23 cellular contexts compared by ENCODE assay signal in the genomic region with DNA sequence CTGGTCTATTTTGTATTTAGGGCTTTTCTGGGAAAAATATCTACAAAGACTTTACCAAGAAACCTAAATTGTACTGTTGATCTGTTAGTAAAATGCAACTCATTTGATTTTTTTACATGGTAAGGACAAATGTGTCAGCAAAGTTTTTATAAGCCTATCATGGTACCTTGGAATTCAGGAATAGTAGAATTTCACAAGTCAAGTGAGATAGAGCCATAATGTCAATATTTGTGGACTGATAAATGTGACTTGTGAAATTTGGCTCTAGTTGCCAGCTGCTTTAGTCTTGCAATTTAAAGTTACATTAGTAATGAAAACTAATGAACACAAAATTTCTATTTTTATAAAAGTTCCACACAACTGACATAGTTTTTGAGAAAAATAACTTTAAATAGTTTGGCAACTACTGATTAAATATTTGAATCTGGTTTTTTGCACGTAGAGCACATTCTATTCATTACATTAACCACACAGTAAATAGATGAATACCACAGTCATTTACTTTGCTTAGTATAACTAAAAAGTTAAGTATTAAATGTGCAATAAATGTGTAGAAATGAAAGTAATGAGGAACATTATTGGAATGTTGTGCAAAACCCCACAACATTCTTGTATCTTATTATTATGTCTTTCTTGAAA. TPM values are rescaled to one million over a fixed set of nuclear protein-coding genes. Genes with fewer than 3 reads are reported as not detected.
DNase-seq lines count a peak whose midpoint lies in the region; ATAC-seq and TF ChIP-seq lines count a peak whose summit lies in the region.
"Had no signal": no experiment of that assay in that cellular context is flagged by ENCODE, and none has a peak within 500 bp of the region (broad histone marks: within the 10 kb centered on the region; RNA-seq: fewer than 3 reads in every experiment).

No MANE protein-coding gene starts in this region.

- peak; percentile 15 for DNase-seq in ELR (ENCODE audit: low read depth)
- DNase-seq in adipocyte (ENCODE audit: low read depth), result peak; percentile 26
- DNase-seq in fibroblast of mammary gland (ENCODE audit: low read depth), result peak; percentile 17
- no peak for DNase-seq in osteocyte (ENCODE audit: extremely low spot score, unreplicated experiment)
- no peak for DNase-seq in right cardiac atrium
- DNase-seq in tibial nerve (ENCODE audit: low spot score in 2 of 2), result no peak
- no peak for DNase-seq in NCI-H345 treated with DMSO at 0.1 percent for 48 hours (lab: John Stamatoyannopoulos, UW; ENCODE audit: unreplicated experiment)
- DNase-seq: activated CD4-positive, alpha-beta T cell treated with anti-CD3 and anti-CD28 coated beads, Interleukin-2, amount 10 ng/mL, durations not matched to agents 7 days and 5 days; activated naive CD4-positive, alpha-beta T cell; aorta; BE2C; cortex of kidney; natural killer cell; NCI-H1436 treated with DMSO at 0.1 percent for 48 hours; NCI-H345; NK-92 treated with Interleukin-12 subunit alpha and Interleukin-12 subunit beta, amount 100 ng/mL, for 24 hours; spleen; stimulated activated CD8-positive, alpha-beta memory T cell treated with anti-CD3 and anti-CD28 coated beads, Interleukin-4, amount 100 ng/mL, for 48 hours; SW 1271 had no signal

- H3K4me1 ChIP-seq in adipocyte (ENCODE audit: control insufficient read depth, insufficient read depth, low read length), result peaks cover 12% of the 10 kb centered on the region
- H3K4me1 ChIP-seq in right cardiac atrium (ENCODE audit: control insufficient read depth, insufficient read depth, low read length), result no peaks in the 10 kb centered on the region
- H3K4me1 ChIP-seq in tibial nerve, result no peaks in the 10 kb centered on the region
- H3K4me1 ChIP-seq: BE2C, spleen, suprapubic skin had no signal

- H3K4me3 Mint-ChIP-seq in osteocyte (ENCODE audit: unreplicated experiment), result no peak overlapping the region
- H3K4me3 Mint-ChIP-seq: activated CD4-positive, alpha-beta T cell treated with anti-CD3 and anti-CD28 coated beads, Interleukin-2, amount 10 ng/mL, durations not matched to agents 7 days and 5 days; natural killer cell had no signal

- TF ChIP-seq POLR2A in tibial nerve (IDR thresholded peaks at IDR 0.05), result no peak

- peaks cover 31% of the 10 kb centered on the region for H3K4me1 Mint-ChIP-seq in osteocyte (ENCODE audit: unreplicated experiment)
- H3K4me1 Mint-ChIP-seq: activated CD4-positive, alpha-beta T cell treated with anti-CD3 and anti-CD28 coated beads, Interleukin-2, amount 10 ng/mL, durations not matched to agents 7 days and 5 days; natural killer cell had no signal

- H3K36me3 Mint-ChIP-seq in osteocyte (ENCODE audit: unreplicated experiment), result no peaks in the 10 kb centered on the region
- H3K36me3 Mint-ChIP-seq: natural killer cell had no signal

- intact Hi-C loops in right cardiac atrium (cut with DNase I), result no loop called here

- H3K36me3 ChIP-seq in adipocyte (ENCODE audit: control insufficient read depth, insufficient read depth, low read length, severe bottlenecking) (no peaks in the 10 kb centered on the region), tibial nerve (no peaks in the 10 kb centered on the region)
- H3K36me3 ChIP-seq: BE2C, spleen, suprapubic skin had no signal

- 57% methylated on average over 1 of the region's 1 CpG for WGBS in right cardiac atrium
- 47 to 52% methylated on average over 1 of the region's 1 CpG for WGBS in tibial nerve, 2 donors

- H3K9me3 Mint-ChIP-seq in osteocyte (ENCODE audit: unreplicated experiment), result no peaks in the 10 kb centered on the region
- H3K9me3 Mint-ChIP-seq: activated CD4-positive, alpha-beta T cell treated with anti-CD3 and anti-CD28 coated beads, Interleukin-2, amount 10 ng/mL, durations not matched to agents 7 days and 5 days; natural killer cell had no signal

- no peaks in the 10 kb centered on the region for H3K9me3 ChIP-seq in adipocyte (ENCODE audit: control insufficient read depth, low read length)
- no peaks in the 10 kb centered on the region for H3K9me3 ChIP-seq in right cardiac atrium (ENCODE audit: control insufficient read depth, low read length)
- no peaks in the 10 kb centered on the region for H3K9me3 ChIP-seq in tibial nerve
- H3K9me3 ChIP-seq: BE2C, suprapubic skin had no signal

- H3K27ac Mint-ChIP-seq in osteocyte (ENCODE audit: unreplicated experiment), result peak overlapping the region; percentile 14
- H3K27ac Mint-ChIP-seq: activated CD4-positive, alpha-beta T cell treated with anti-CD3 and anti-CD28 coated beads, Interleukin-2, amount 10 ng/mL, durations not matched to agents 7 days and 5 days; natural killer cell had no signal

- no peaks in the 10 kb centered on the region for H3K27me3 ChIP-seq in adipocyte (replicated peaks; ENCODE audit: control insufficient read depth, insufficient read depth, low read length)
- H3K27me3 ChIP-seq in right cardiac atrium (ENCODE audit: control insufficient read depth, insufficient read depth), result no peaks in the 10 kb centered on the region
- no peaks in the 10 kb centered on the region for H3K27me3 ChIP-seq in tibial nerve
- H3K27me3 ChIP-seq: BE2C, spleen, suprapubic skin had no signal

- no peak overlapping the region for H3K27ac ChIP-seq in right cardiac atrium (ENCODE audit: low read length)
- no peak overlapping the region for H3K27ac ChIP-seq in tibial nerve
- H3K27ac ChIP-seq: epithelial cell of prostate, RWPE1, spleen, suprapubic skin had no signal

- H3K9ac ChIP-seq in adipocyte (ENCODE audit: low read length), result no peak overlapping the region

- TF ChIP-seq CTCF in fibroblast of mammary gland (conservative IDR thresholded peaks at IDR 0.05; ENCODE audit: control insufficient read depth, insufficient read depth, low read depth, low read length) (no peak), osteocyte (IDR thresholded peaks at IDR 0.05) (no peak), tibial nerve (IDR thresholded peaks at IDR 0.05) (no peak)

- H3K27me3 Mint-ChIP-seq in osteocyte (ENCODE audit: unreplicated experiment), result no peaks in the 10 kb centered on the region

- H3K4me3 ChIP-seq in adipocyte (ENCODE audit: low read length) (no peak overlapping the region), fibroblast of mammary gland (ENCODE audit: control insufficient read depth, low read depth, low read length) (no peak overlapping the region), right cardiac atrium (ENCODE audit: low read length) (no peak overlapping the region), tibial nerve (no peak overlapping the region)
- H3K4me3 ChIP-seq: spleen, suprapubic skin had no signal

- ATAC-seq in GM19035 (IDR thresholded peaks at IDR 0.05; ENCODE audit: unreplicated experiment), result no peak
- no peak for ATAC-seq in right cardiac atrium
- ATAC-seq: natural killer cell had no signal

- TF ChIP-seq EP300 in tibial nerve (IDR thresholded peaks at IDR 0.05), result no peak

RNA-seq across cellular contexts. Expression of gene RIOK2, which starts 41.2 kb away (rescaled TPM):
- total RNA-seq in osteocyte (23.4 and 33.7 TPM in 2 replicates), right cardiac atrium (10 to 100 TPM; 21.6 to 24.4 (median 22.7) TPM), tibial nerve (10 to 100 TPM; 16.7 to 44.7 (median 27.3) TPM)
- 12.9 TPM for polyA plus RNA-seq in right cardiac atrium

Comparison
In these comparisons a context has a peak if more than half of its experiments do, and no peak if none do; other contexts are left out.
1. DNase-seq: peak in ELR (single experiment), adipocyte (single experiment) and fibroblast of mammary gland (single experiment); none in osteocyte (single experiment), right cardiac atrium (0 of 3), tibial nerve (0 of 2) and NCI-H345 treated with DMSO at 0.1 percent for 48 hours (single experiment).